In genomic region chrX:49199906-49200771, GRCh38 we compare ENCODE assay signal across 1 cellular context.
TF ChIP-seq lines count a peak whose summit lies in the region.

Gene SYP (minus strand): TSS chrX:49200193. CDS start chrX:49200186, 7 bp downstream.

TF ChIP-seq in HepG2, 621 proteins besides CTCF, POLR2A, EP300 and RAD21 (continued from another document and continues in another):
- TF ChIP-seq NFIB (CRISPR knock-in tag; IDR thresholded peaks at IDR 0.05; ENCODE audit: borderline replicate concordance) (no peak), ZNF382 (CRISPR knock-in tag; IDR thresholded peaks at IDR 0.05; ENCODE audit: borderline replicate concordance) (no peak), SMAD3 (CRISPR knock-in tag; IDR thresholded peaks at IDR 0.05) (0 out of 2 replicates have a peak, but pooled peaks have one; percentile 33), NR2C2 (CRISPR knock-in tag; IDR thresholded peaks at IDR 0.05; ENCODE audit: borderline replicate concordance) (peak; percentile 25; the same call in 1 of the 2 replicates), DRAP1 (CRISPR knock-in tag; IDR thresholded peaks at IDR 0.05) (0 out of 2 replicates have a peak, but pooled peaks have one; percentile 24), ZNF576 (CRISPR knock-in tag; IDR thresholded peaks at IDR 0.05) (no peak), ZNF552 (CRISPR knock-in tag; IDR thresholded peaks at IDR 0.05; ENCODE audit: borderline replicate concordance) (no peak), TRAFD1 (CRISPR knock-in tag; IDR thresholded peaks at IDR 0.05; ENCODE audit: borderline replicate concordance) (no peak), ZNF501 (CRISPR knock-in tag; IDR thresholded peaks at IDR 0.05) (peak; percentile 40; the same call in 1 of the 2 replicates), THRA (CRISPR knock-in tag; IDR thresholded peaks at IDR 0.05; ENCODE audit: borderline replicate concordance) (no peak; the same call in 1 of the 2 replicates), ZNF788 (CRISPR knock-in tag; IDR thresholded peaks at IDR 0.05; ENCODE audit: borderline replicate concordance) (peak; percentile 66; the same call in 1 of the 2 replicates), SMAD1 (CRISPR knock-in tag; IDR thresholded peaks at IDR 0.05; ENCODE audit: borderline replicate concordance, low read depth) (0 out of 2 replicates have a peak, but pooled peaks have one; percentile 52), ZNF34 (CRISPR knock-in tag; IDR thresholded peaks at IDR 0.05; ENCODE audit: borderline replicate concordance) (no peak), ZNF780A (CRISPR knock-in tag; IDR thresholded peaks at IDR 0.05) (no peak; the same call in 1 of the 2 replicates), FOXA1 (IDR thresholded peaks at IDR 0.05) (no peak), FOXA1 (CRISPR knock-in tag; IDR thresholded peaks at IDR 0.05) (no peak), ZHX2 (IDR thresholded peaks at IDR 0.05; ENCODE audit: low read depth) (peak; percentile 45; the same call in 1 of the 2 replicates), ZHX2 (CRISPR knock-in tag; IDR thresholded peaks at IDR 0.05; ENCODE audit: borderline replicate concordance) (peak; percentile 89; the same call in 1 of the 2 replicates), PHF20 (CRISPR knock-in tag; IDR thresholded peaks at IDR 0.05) (peak; percentile 40; the same call in 1 of the 2 replicates), ZBTB38 (CRISPR knock-in tag; IDR thresholded peaks at IDR 0.05) (peak; percentile 45), HOXD1 (CRISPR knock-in tag; IDR thresholded peaks at IDR 0.05) (peak; percentile 84; the same call in 1 of the 2 replicates), LBX2 (CRISPR knock-in tag; IDR thresholded peaks at IDR 0.05; ENCODE audit: borderline replicate concordance) (no peak), ZBTB34 (CRISPR knock-in tag; IDR thresholded peaks at IDR 0.05) (no peak), CENPX (CRISPR knock-in tag; IDR thresholded peaks at IDR 0.05) (no peak), ZBTB8A (CRISPR knock-in tag; IDR thresholded peaks at IDR 0.05; ENCODE audit: borderline replicate concordance, low read depth) (no peak), CBX2 (IDR thresholded peaks at IDR 0.05; ENCODE audit: low read depth, low read length) (no peak), CBX2 (CRISPR knock-in tag; IDR thresholded peaks at IDR 0.05; ENCODE audit: low read depth) (no peak), MTERF4 (CRISPR knock-in tag; IDR thresholded peaks at IDR 0.05) (peak; percentile 92), SMARCC2 (IDR thresholded peaks at IDR 0.05) (no peak), ZNF407 (CRISPR knock-in tag; IDR thresholded peaks at IDR 0.05; ENCODE audit: not compliant biosample characterization) (no peak), GATAD1 (CRISPR knock-in tag; IDR thresholded peaks at IDR 0.05) (peak; percentile 60; the same call in 1 of the 2 replicates), FOXO4 (CRISPR knock-in tag; conservative IDR thresholded peaks at IDR 0.05) (0 out of 2 replicates have a peak, but pooled peaks have one; percentile 84), MTF2 (CRISPR knock-in tag; IDR thresholded peaks at IDR 0.05; ENCODE audit: borderline replicate concordance) (0 out of 2 replicates have a peak, but pooled peaks have one; percentile 43)
